In genomic region chr11:109939176-109939810, GRCh38 we compare ENCODE assay signal across 8 cellular contexts.
DNase-seq lines count a peak whose midpoint lies in the region; ATAC-seq, FAIRE-seq and TF ChIP-seq lines count a peak whose summit lies in the region.

No MANE protein-coding gene starts in this region.

- no peaks in the 10 kb centered on the region for H3F3A ChIP-seq in GM23338 (replicated peaks; ENCODE audit: low read depth)

- ATAC-seq in GM23338 (peak; percentile 81), HG03571 (IDR thresholded peaks at IDR 0.05; ENCODE audit: unreplicated experiment) (no peak)
- no peak for ATAC-seq in activated naive CD4-positive, alpha-beta T cell treated with anti-CD3 and anti-CD28 coated beads, Interleukin-2, amount 50 U/mL, for 72 hours

- WGBS in small intestine, 3 donors: 3 to 4% (median 4%) methylated on average over 1 of the region's 1 CpG

- no peak overlapping the region for H3K4me3 ChIP-seq in GM23338
- no peak overlapping the region for H3K4me3 ChIP-seq in left ventricle myocardium inferior
- no peak overlapping the region for H3K4me3 ChIP-seq in small intestine (ENCODE audit: low read depth in 1 of 2, low read length in 2 of 2)

- H3K36me3 Mint-ChIP-seq in CD14-positive monocyte: no peaks in the 10 kb centered on the region
- no peaks in the 10 kb centered on the region for H3K36me3 Mint-ChIP-seq in GM23338 (ENCODE audit: low read depth)
- no peaks in the 10 kb centered on the region for H3K36me3 Mint-ChIP-seq in activated naive CD4-positive, alpha-beta T cell treated with anti-CD3 and anti-CD28 coated beads, Interleukin-2, amount 50 U/mL, for 72 hours

- no peaks in the 10 kb centered on the region for H3K9me3 ChIP-seq in left ventricle myocardium inferior (replicated peaks)
- no peaks in the 10 kb centered on the region for H3K9me3 ChIP-seq in small intestine (ENCODE audit: control insufficient read depth, low read depth)

- peaks cover 0 to 2% (median 1%) of the 10 kb centered on the region in 3 donors for H3K27me3 Mint-ChIP-seq in CD14-positive monocyte (ENCODE audit: low read depth in 3 of 3)
- no peaks in the 10 kb centered on the region for H3K27me3 Mint-ChIP-seq in GM23338 (ENCODE audit: insufficient read depth, low read depth, poor library complexity)

- H2AFZ ChIP-seq in GM23338: no peak overlapping the region

- no peaks in the 10 kb centered on the region for H3K79me2 ChIP-seq in GM23338 (replicated peaks; ENCODE audit: insufficient read depth)

- H3K27me3 ChIP-seq in GM23338 (ENCODE audit: insufficient read depth) (no peaks in the 10 kb centered on the region), left ventricle myocardium inferior (ENCODE audit: low read depth) (no peaks in the 10 kb centered on the region), small intestine (ENCODE audit: control insufficient read depth in 2 of 2, insufficient read depth in 2 of 2, low read length in 2 of 2) (no peaks in the 10 kb centered on the region)

- no peak overlapping the region for H3K4me2 ChIP-seq in GM23338

- no peak for FAIRE-seq in small intestine (lab: Jason Lieb, UNC)

- H3K9me2 ChIP-seq in GM23338 (ENCODE audit: insufficient read depth): no peaks in the 10 kb centered on the region

- H3K9me3 Mint-ChIP-seq in CD14-positive monocyte (no peaks in the 10 kb centered on the region), GM23338 (no peaks in the 10 kb centered on the region)
- no peaks in the 10 kb centered on the region for H3K9me3 Mint-ChIP-seq in activated naive CD4-positive, alpha-beta T cell treated with anti-CD3 and anti-CD28 coated beads, Interleukin-2, amount 50 U/mL, for 72 hours

- TF ChIP-seq CTCF in CD14-positive monocyte (IDR thresholded peaks at IDR 0.05): peak; percentile 41
- TF ChIP-seq CTCF in GM23338 (conservative IDR thresholded peaks at IDR 0.05; ENCODE audit: low read depth in 2 of 2): peak; percentile 76 to 88
- TF ChIP-seq CTCF in VCaP (conservative IDR thresholded peaks at IDR 0.05): peak; percentile 91
- peak; percentile 60 for TF ChIP-seq CTCF in left ventricle myocardium inferior (IDR thresholded peaks at IDR 0.05; ENCODE audit: borderline replicate concordance)

- H3K27ac ChIP-seq in GM23338 (ENCODE audit: low read depth): no peak overlapping the region
- no peak overlapping the region for H3K27ac ChIP-seq in VCaP
- no peak overlapping the region for H3K27ac ChIP-seq in left ventricle myocardium inferior (replicated peaks)
- H3K27ac ChIP-seq in small intestine (ENCODE audit: low read depth in 1 of 2, low read length in 1 of 2): no peak overlapping the region

- H4K20me1 ChIP-seq in GM23338 (replicated peaks; ENCODE audit: insufficient read depth): no peaks in the 10 kb centered on the region

- H3K27ac Mint-ChIP-seq in CD14-positive monocyte: no peak overlapping the region
- H3K27ac Mint-ChIP-seq in GM23338: no peak overlapping the region
- H3K27ac Mint-ChIP-seq in activated naive CD4-positive, alpha-beta T cell treated with anti-CD3 and anti-CD28 coated beads, Interleukin-2, amount 50 U/mL, for 72 hours: no peak overlapping the region

- H3K36me3 ChIP-seq in GM23338 (ENCODE audit: insufficient read depth) (no peaks in the 10 kb centered on the region), left ventricle myocardium inferior (no peaks in the 10 kb centered on the region), small intestine (ENCODE audit: control insufficient read depth in 2 of 2, insufficient read depth in 2 of 2, low read length in 2 of 2) (no peaks in the 10 kb centered on the region)

- intact Hi-C loops in CD14-positive monocyte (cut with micrococcal nuclease) (no loop called here), left ventricle myocardium inferior (cut with micrococcal nuclease) (no loop called here)

- peaks cover 14% of the 10 kb centered on the region for H3K4me1 Mint-ChIP-seq in CD14-positive monocyte
- no peaks in the 10 kb centered on the region for H3K4me1 Mint-ChIP-seq in GM23338

- H3K4me1 ChIP-seq in GM23338 (ENCODE audit: insufficient read depth) (no peaks in the 10 kb centered on the region), left ventricle myocardium inferior (no peaks in the 10 kb centered on the region), small intestine (ENCODE audit: control insufficient read depth in 2 of 2, insufficient read depth in 1 of 2, low read depth in 1 of 2, low read length in 1 of 2) (no peaks in the 10 kb centered on the region)

- H3K4me3 Mint-ChIP-seq in CD14-positive monocyte (no peak overlapping the region), GM23338 (no peak overlapping the region)

- DNase-seq in CD14-positive monocyte (ENCODE audit: low spot score): no peak
- peak; percentile 80 for DNase-seq in GM23338 (ENCODE audit: low spot score)
- DNase-seq in NCI-H2081 treated with DMSO at 0.1 percent for 48 hours (lab: John Stamatoyannopoulos, UW): peak; percentile 49
- DNase-seq in left ventricle myocardium inferior: no peak
- DNase-seq in small intestine: peak; percentile 28
- DNase-seq in activated naive CD4-positive, alpha-beta T cell treated with anti-CD3 and anti-CD28 coated beads, Interleukin-2, amount 50 U/mL, for 72 hours (ENCODE audit: low spot score in 2 of 2): no peak

TF ChIP-seq in GM23338, 12 proteins besides CTCF, POLR2A, EP300 and RAD21:
- no peak for TF ChIP-seq EZH2 (IDR thresholded peaks at IDR 0.05; ENCODE audit: low read depth, unreplicated experiment)
- no peak for TF ChIP-seq POLR2AphosphoS5 (IDR thresholded peaks at IDR 0.05; ENCODE audit: low read depth)
- TF ChIP-seq STAT1 (IDR thresholded peaks at IDR 0.05; ENCODE audit: unreplicated experiment): no peak
- no peak for TF ChIP-seq ZNF462 (CRISPR knock-in tag; IDR thresholded peaks at IDR 0.05)
- TF ChIP-seq EZH2phosphoT487 (IDR thresholded peaks at IDR 0.05; ENCODE audit: unreplicated experiment): no peak

Comparison
In these comparisons a context has a peak if more than half of its experiments do, and no peak if none do; other contexts are left out.
1. DNase-seq: peak in GM23338 (single experiment), NCI-H2081 treated with DMSO at 0.1 percent for 48 hours (single experiment) and small intestine (single experiment); none in CD14-positive monocyte (single experiment), left ventricle myocardium inferior (single experiment) and activated naive CD4-positive, alpha-beta T cell treated with anti-CD3 and anti-CD28 coated beads, Interleukin-2, amount 50 U/mL, for 72 hours (0 of 2).
2. CTCF ChIP-seq: peak in every context shown above with its lines; median percentile 91 in VCaP; 82 in GM23338; 60 in left ventricle myocardium inferior; 41 in CD14-positive monocyte.